In genomic region chr11:75241036-75241905, GRCh38 we compare ENCODE assay signal across 8 cellular contexts.
A peak's percentile ranks its signal among the peaks of the same experiment; 100 is the strongest.
DNase-seq lines count a peak whose midpoint lies in the region; ATAC-seq and TF ChIP-seq lines count a peak whose summit lies in the region.

No MANE protein-coding gene starts in this region.

- DNase-seq in AG10803 (ENCODE audit: low read depth) (peak; percentile 72), GM19238 (ENCODE audit: insufficient read length, low spot score) (peak; percentile 97), NCI-H69 (lab: John Stamatoyannopoulos, UW) (peak; percentile 92), epidermal melanocyte (ENCODE audit: insufficient read length, low spot score) (peak; percentile 69), middle frontal gyrus (ENCODE audit: extremely low spot score, low spot score) (peak; percentile 75)
- DNase-seq in activated CD8-positive, alpha-beta memory T cell treated with anti-CD3 and anti-CD28 coated beads, Interleukin-2, amount 50 U/mL, for 24 hours (ENCODE audit: extremely low read depth): peak; percentile 51
- peak; percentile 81 to 84 for DNase-seq in stimulated activated CD8-positive, alpha-beta memory T cell treated with anti-CD3 and anti-CD28 coated beads, Interleukin-15, amount 100 ng/mL, for 48 hours (ENCODE audit: low read depth in 2 of 2)

- peak overlapping the region; percentile 53 for H3K4me3 ChIP-seq in AG10803 (ENCODE audit: low read length)

- peak; percentile 91 for ATAC-seq in HG03432 (IDR thresholded peaks at IDR 0.05; ENCODE audit: unreplicated experiment)

- TF ChIP-seq CTCF in AG10803 (conservative IDR thresholded peaks at IDR 0.05; ENCODE audit: low read length): peak; percentile 42

Comparison
In these comparisons a context has a peak if more than half of its experiments do, and no peak if none do; other contexts are left out.
1. Peak in every context shown above with its lines: DNase-seq, ATAC-seq and H3K4me3 ChIP-seq.